Comparison of ENCODE assay signal across 27 cellular contexts in genomic region chr1:43004587-43005459, GRCh38. TPM values are rescaled to one million over a fixed set of nuclear protein-coding genes. Genes with fewer than 3 reads are reported as not detected.
DNase-seq lines count a peak whose midpoint lies in the region; ATAC-seq and TF ChIP-seq lines count a peak whose summit lies in the region.
"Had no signal": no experiment of that assay in that cellular context is flagged by ENCODE, and none has a peak within 500 bp of the region (broad histone marks: within the 10 kb centered on the region; RNA-seq: fewer than 3 reads in every experiment).

No MANE protein-coding gene starts in this region.

- POLR2A ChIA-PET in activated CD4-positive, alpha-beta T cell treated with anti-CD3 and anti-CD28 coated beads for 36 hours (lab: Charles Lee), result no interaction called here

- no peak overlapping the region for H3K27ac ChIP-seq in tibial nerve
- H3K27ac ChIP-seq: HL-60, left ventricle myocardium inferior, vagina had no signal

- CTCF ChIA-PET in activated CD4-positive, alpha-beta T cell treated with anti-CD3 and anti-CD28 coated beads for 36 hours (lab: Charles Lee), result no interaction called here

- H3K36me3 Mint-ChIP-seq in activated CD4-positive, alpha-beta T cell treated with anti-CD3 and anti-CD28 coated beads for 36 hours (ENCODE audit: low read depth), result no peaks in the 10 kb centered on the region
- H3K36me3 Mint-ChIP-seq in activated CD4-positive, alpha-beta T cell treated with anti-CD3 and anti-CD28 coated beads, Interleukin-2, amount 10 ng/mL, durations not matched to agents 24 days and 14 days (ENCODE audit: low read depth), result no peaks in the 10 kb centered on the region
- H3K36me3 Mint-ChIP-seq in nephron progenitor cell (ENCODE audit: low read depth) (no peaks in the 10 kb centered on the region), type B pancreatic cell (no peaks in the 10 kb centered on the region), immature natural killer cell (no peaks in the 10 kb centered on the region)
- H3K36me3 Mint-ChIP-seq: CD14-positive monocyte, naive B cell had no signal

- peaks cover 2% of the 10 kb centered on the region for H3K27me3 Mint-ChIP-seq in activated CD4-positive, alpha-beta T cell treated with anti-CD3 and anti-CD28 coated beads for 36 hours
- H3K27me3 Mint-ChIP-seq in activated CD4-positive, alpha-beta T cell treated with anti-CD3 and anti-CD28 coated beads, Interleukin-2, amount 10 ng/mL, durations not matched to agents 24 days and 14 days, result peaks cover 6% of the 10 kb centered on the region
- H3K27me3 Mint-ChIP-seq in nephron progenitor cell (ENCODE audit: low read depth, poor library complexity) (peaks cover 5% of the 10 kb centered on the region), type B pancreatic cell (no peaks in the 10 kb centered on the region), immature natural killer cell (ENCODE audit: low read depth in 3 of 3) (peaks cover 0 to 4% (median 0%) of the 10 kb centered on the region in 3 donors)
- H3K27me3 Mint-ChIP-seq: central memory CD8-positive, alpha-beta T cell had no signal

- H3K9me3 Mint-ChIP-seq in activated CD4-positive, alpha-beta T cell treated with anti-CD3 and anti-CD28 coated beads for 36 hours (ENCODE audit: low read depth), result no peaks in the 10 kb centered on the region
- peaks cover 5% of the 10 kb centered on the region for H3K9me3 Mint-ChIP-seq in activated CD4-positive, alpha-beta T cell treated with anti-CD3 and anti-CD28 coated beads, Interleukin-2, amount 10 ng/mL, durations not matched to agents 24 days and 14 days
- H3K9me3 Mint-ChIP-seq in nephron progenitor cell, result no peaks in the 10 kb centered on the region
- no peaks in the 10 kb centered on the region for H3K9me3 Mint-ChIP-seq in type B pancreatic cell
- no peaks in the 10 kb centered on the region for H3K9me3 Mint-ChIP-seq in immature natural killer cell
- H3K9me3 Mint-ChIP-seq: central memory CD8-positive, alpha-beta T cell; dendritic cell treated with granulocyte-macrophage colony-stimulating factor and Interleukin-4, amounts not matched to agents 40 ng/mL and 50 ng/mL, for 4 days; endodermal cell; naive B cell; T-helper 2 cell treated with Interferon-gamma antibody and Interleukin-4, amounts not matched to agents 5 μg/mL and 100 μg/mL, for 36 hours had no signal

- H3K27me3 ChIP-seq in tibial nerve, result peaks cover 0 to 33% of the 10 kb centered on the region in 2 donors
- H3K27me3 ChIP-seq: vagina had no signal

- H3K36me3 ChIP-seq in tibial nerve, result no peaks in the 10 kb centered on the region
- H3K36me3 ChIP-seq: left ventricle myocardium inferior, vagina had no signal

- no peak for TF ChIP-seq POLR2A in tibial nerve (IDR thresholded peaks at IDR 0.05)

- H3K9me3 ChIP-seq in tibial nerve, result no peaks in the 10 kb centered on the region
- H3K9me3 ChIP-seq: left ventricle myocardium inferior, vagina had no signal

- no peak for TF ChIP-seq EP300 in tibial nerve (IDR thresholded peaks at IDR 0.05)

- no peak overlapping the region for H3K4me3 Mint-ChIP-seq in activated CD4-positive, alpha-beta T cell treated with anti-CD3 and anti-CD28 coated beads for 36 hours
- no peak overlapping the region for H3K4me3 Mint-ChIP-seq in activated CD4-positive, alpha-beta T cell treated with anti-CD3 and anti-CD28 coated beads, Interleukin-2, amount 10 ng/mL, durations not matched to agents 24 days and 14 days
- no peak overlapping the region for H3K4me3 Mint-ChIP-seq in nephron progenitor cell
- H3K4me3 Mint-ChIP-seq in type B pancreatic cell, result peak overlapping the region; percentile 46
- H3K4me3 Mint-ChIP-seq in immature natural killer cell, result no peak overlapping the region
- H3K4me3 Mint-ChIP-seq: CD14-positive monocyte; central memory CD8-positive, alpha-beta T cell; dendritic cell treated with granulocyte-macrophage colony-stimulating factor and Interleukin-4, amounts not matched to agents 40 ng/mL and 50 ng/mL, for 4 days; endodermal cell; naive B cell; T-helper 2 cell treated with Interferon-gamma antibody and Interleukin-4, amounts not matched to agents 5 μg/mL and 100 μg/mL, for 36 hours had no signal

- DNase-seq in activated CD4-positive, alpha-beta T cell treated with anti-CD3 and anti-CD28 coated beads for 36 hours, result peak; percentile 11
- no peak for DNase-seq in activated CD4-positive, alpha-beta T cell treated with anti-CD3 and anti-CD28 coated beads, Interleukin-2, amount 10 ng/mL, durations not matched to agents 24 days and 14 days
- peak; percentile 8 for DNase-seq in stimulated activated CD4-positive, alpha-beta T cell treated with anti-CD3 and anti-CD28 coated beads, Interleukin-1b, Interleukin-23, amount 100 ng/mL, for 48 hours
- no peak for DNase-seq in stimulated activated CD4-positive, alpha-beta T cell treated with anti-CD3 and anti-CD28 coated beads, Interleukin-4, amount 100 ng/mL, for 4 hours
- DNase-seq in nephron progenitor cell, result no peak
- no peak for DNase-seq in type B pancreatic cell (ENCODE audit: extremely low spot score, unreplicated experiment)
- DNase-seq in tibial nerve (ENCODE audit: low spot score in 2 of 2), result no peak
- no peak for DNase-seq in immature natural killer cell
- DNase-seq: activated CD8-positive, alpha-beta memory T cell treated with anti-CD3 and anti-CD28 coated beads, Interleukin-2, amount 50 U/mL, for 48 hours; activated effector memory CD4-positive, alpha-beta T cell treated with Interleukin-2 at 50 U/mL for 16 hours; Calu3; DMS79; H7; Kasumi-1; left ventricle myocardium inferior; naive B cell; NCI-H1417 treated with DMSO at 0.1 percent for 48 hours; NCI-H345; NCI-H748 treated with DMSO at 0.1 percent for 48 hours; stimulated activated naive CD4-positive, alpha-beta T cell had no signal

- 82 to 83% methylated on average over 9 of the region's 9 CpGs for WGBS in tibial nerve, 2 donors

- H3K4me1 Mint-ChIP-seq in activated CD4-positive, alpha-beta T cell treated with anti-CD3 and anti-CD28 coated beads for 36 hours, result no peaks in the 10 kb centered on the region
- H3K4me1 Mint-ChIP-seq in activated CD4-positive, alpha-beta T cell treated with anti-CD3 and anti-CD28 coated beads, Interleukin-2, amount 10 ng/mL, durations not matched to agents 24 days and 14 days, result no peaks in the 10 kb centered on the region
- H3K4me1 Mint-ChIP-seq in nephron progenitor cell (peaks cover 36% of the 10 kb centered on the region), type B pancreatic cell (ENCODE audit: unreplicated experiment) (peaks cover 27% of the 10 kb centered on the region), immature natural killer cell (no peaks in the 10 kb centered on the region)
- H3K4me1 Mint-ChIP-seq: CD14-positive monocyte; central memory CD8-positive, alpha-beta T cell had no signal

- peak; percentile 90 for ATAC-seq in activated CD4-positive, alpha-beta T cell treated with anti-CD3 and anti-CD28 coated beads for 36 hours

- TF ChIP-seq CTCF in nephron progenitor cell (IDR thresholded peaks at IDR 0.05) (no peak), type B pancreatic cell (conservative IDR thresholded peaks at IDR 0.05) (no peak), tibial nerve (IDR thresholded peaks at IDR 0.05) (no peak)

- H3K27ac Mint-ChIP-seq in activated CD4-positive, alpha-beta T cell treated with anti-CD3 and anti-CD28 coated beads for 36 hours, result no peak overlapping the region
- no peak overlapping the region for H3K27ac Mint-ChIP-seq in activated CD4-positive, alpha-beta T cell treated with anti-CD3 and anti-CD28 coated beads, Interleukin-2, amount 10 ng/mL, durations not matched to agents 24 days and 14 days
- H3K27ac Mint-ChIP-seq in nephron progenitor cell (peak overlapping the region; percentile 53), type B pancreatic cell (peak overlapping the region; percentile 88), immature natural killer cell (no peak overlapping the region)
- H3K27ac Mint-ChIP-seq: CD14-positive monocyte; dendritic cell treated with granulocyte-macrophage colony-stimulating factor and Interleukin-4, amounts not matched to agents 40 ng/mL and 50 ng/mL, for 4 days; endodermal cell; T-helper 2 cell treated with Interferon-gamma antibody and Interleukin-4, amounts not matched to agents 5 μg/mL and 100 μg/mL, for 36 hours had no signal

- H3K4me1 ChIP-seq in tibial nerve, result peaks cover 0 to 20% (median 3%) of the 10 kb centered on the region in 4 donors

- intact Hi-C loops in activated CD4-positive, alpha-beta T cell treated with anti-CD3 and anti-CD28 coated beads for 36 hours (cut with DNase I, micrococcal nuclease), result no loop called here
- intact Hi-C loops in activated CD4-positive, alpha-beta T cell treated with anti-CD3 and anti-CD28 coated beads, Interleukin-2, amount 10 ng/mL, durations not matched to agents 24 days and 14 days (cut with micrococcal nuclease), result no loop called here

- H3K4me3 ChIP-seq in tibial nerve, result no peak overlapping the region
- H3K4me3 ChIP-seq: left ventricle myocardium inferior, vagina had no signal

RNA-seq across cellular contexts. Expression of gene SLC2A1, which starts 46.2 kb away (rescaled TPM):
- total RNA-seq in activated CD4-positive, alpha-beta T cell treated with anti-CD3 and anti-CD28 coated beads for 36 hours, result 100 to 1,000 TPM; 115 to 125 TPM
- 135 and 144 TPM in 2 replicates for total RNA-seq in activated CD4-positive, alpha-beta T cell treated with anti-CD3 and anti-CD28 coated beads, Interleukin-2, amount 10 ng/mL, durations not matched to agents 24 days and 14 days
- total RNA-seq in type B pancreatic cell (ENCODE audit: low replicate concordance) (192 and 706 TPM in 2 replicates), tibial nerve (1,000 to 10,000 TPM in 3 of 4 donors, 100 to 1,000 TPM in 1; 953 to 4,970 (median 3,437) TPM)
- 10 to 100 TPM; 39.1 to 55.0 (median 42.4) TPM for polyA plus RNA-seq in immature natural killer cell

Comparison
In these comparisons a context has a peak if more than half of its experiments do, and no peak if none do; other contexts are left out.
1. DNase-seq: peak in activated CD4-positive, alpha-beta T cell treated with anti-CD3 and anti-CD28 coated beads for 36 hours (single experiment) and stimulated activated CD4-positive, alpha-beta T cell treated with anti-CD3 and anti-CD28 coated beads, Interleukin-1b, Interleukin-23, amount 100 ng/mL, for 48 hours (single experiment); none in activated CD4-positive, alpha-beta T cell treated with anti-CD3 and anti-CD28 coated beads, Interleukin-2, amount 10 ng/mL, durations not matched to agents 24 days and 14 days (single experiment), stimulated activated CD4-positive, alpha-beta T cell treated with anti-CD3 and anti-CD28 coated beads, Interleukin-4, amount 100 ng/mL, for 4 hours (0 of 2), nephron progenitor cell (single experiment), type B pancreatic cell (single experiment), tibial nerve (0 of 2) and immature natural killer cell (0 of 3).
2. H3K27ac Mint-ChIP-seq: peak in nephron progenitor cell (single experiment) and type B pancreatic cell (single experiment); none in activated CD4-positive, alpha-beta T cell treated with anti-CD3 and anti-CD28 coated beads for 36 hours (single experiment), activated CD4-positive, alpha-beta T cell treated with anti-CD3 and anti-CD28 coated beads, Interleukin-2, amount 10 ng/mL, durations not matched to agents 24 days and 14 days (single experiment) and immature natural killer cell (0 of 6).